Comparison of ENCODE assay signal across 12 cellular contexts in the genomic region with DNA sequence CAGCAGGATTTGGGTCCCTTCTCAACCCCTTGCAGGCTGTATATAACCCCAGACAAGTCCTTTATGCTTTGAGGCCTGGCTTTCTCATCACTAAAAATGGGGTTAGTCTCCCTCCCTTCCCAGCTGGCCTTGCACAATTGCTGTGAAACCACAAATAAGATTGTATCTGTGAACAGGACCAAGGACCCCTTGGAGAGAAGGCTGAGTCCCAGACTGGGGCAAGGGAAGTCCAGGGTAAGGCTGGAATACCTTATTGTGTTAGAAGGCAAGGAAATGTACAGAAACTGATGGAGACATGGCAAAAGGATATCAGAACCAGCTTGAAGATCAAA. TPM values are rescaled to one million over a fixed set of nuclear protein-coding genes. Genes with fewer than 3 reads are reported as not detected.
A peak's percentile ranks its signal among the peaks of the same experiment; 100 is the strongest.
DNase-seq lines count a peak whose midpoint lies in the region; FAIRE-seq and TF ChIP-seq lines count a peak whose summit lies in the region.
"Had no signal": no experiment of that assay in that cellular context is flagged by ENCODE, and none has a peak within 500 bp of the region (broad histone marks: within the 10 kb centered on the region; RNA-seq: fewer than 3 reads in every experiment).

No MANE protein-coding gene starts in this region.

- no peaks in the 10 kb centered on the region for H3K27me3 Mint-ChIP-seq in activated T-cell treated with anti-CD3 and anti-CD28 coated beads, Interleukin-2, amount 50 U/mL, for 24 hours
- H3K27me3 Mint-ChIP-seq in activated T-helper 1 cell treated with anti-CD3 and anti-CD28 coated beads, Interleukin-12 subunit alpha, Interleukin-12 subunit beta, Interleukin-2, Interleukin-4 antibody, amounts not matched to agents 30 ng/mL and 10 ng/mL and 1 ng/mL, durations not matched to agents 14 hours and 24 hours and 36 hours (ENCODE audit: insufficient read depth): no peaks in the 10 kb centered on the region

- peak overlapping the region; percentile 89 for H3K27ac ChIP-seq in keratinocyte (ENCODE audit: control insufficient read depth, insufficient read depth, low read length)
- peak overlapping the region; percentile 72 to 84 (median 80) for H3K27ac ChIP-seq in transverse colon

- peak overlapping the region in 1 of 3 experiments; percentile 40 for H3K4me3 ChIP-seq in keratinocyte (ENCODE audit: control insufficient read depth in 2 of 3, extremely low read depth in 1 of 3, insufficient read depth in 2 of 3, low read depth in 1 of 3, low read length in 3 of 3)
- H3K4me3 ChIP-seq in transverse colon: no peak overlapping the region

- dilution Hi-C loops in keratinocyte (cut with MboI; ENCODE audit: extremely low pct_ligation_motif_present, low sequenced_read_pairs): no loop called here

- no peak for FAIRE-seq in keratinocyte (lab: Jason Lieb, UNC)

- H3K27me3 ChIP-seq in keratinocyte (ENCODE audit: control insufficient read depth, extremely low read depth, insufficient read depth, low read length): no peaks in the 10 kb centered on the region
- no peaks in the 10 kb centered on the region for H3K27me3 ChIP-seq in transverse colon

- peaks cover 10% of the 10 kb centered on the region for H4K20me1 ChIP-seq in keratinocyte (ENCODE audit: control insufficient read depth, extremely low read depth, insufficient read depth, low read length)

- TF ChIP-seq EP300 in transverse colon (IDR thresholded peaks at IDR 0.05; ENCODE audit: low read depth): no peak

- peaks cover 4% of the 10 kb centered on the region for H3K9me1 ChIP-seq in keratinocyte (ENCODE audit: control insufficient read depth, extremely low read depth, insufficient read depth, low read length)

- H3K9me3 ChIP-seq in keratinocyte (ENCODE audit: control insufficient read depth, low read depth, low read length) (no peaks in the 10 kb centered on the region), transverse colon (no peaks in the 10 kb centered on the region)

- H3K4me1 Mint-ChIP-seq in activated T-cell treated with anti-CD3 and anti-CD28 coated beads, Interleukin-2, amount 50 U/mL, for 24 hours (ENCODE audit: low read depth): peaks cover 77% of the 10 kb centered on the region
- peaks cover 82% of the 10 kb centered on the region for H3K4me1 Mint-ChIP-seq in activated T-helper 1 cell treated with anti-CD3 and anti-CD28 coated beads, Interleukin-12 subunit alpha, Interleukin-12 subunit beta, Interleukin-2, Interleukin-4 antibody, amounts not matched to agents 30 ng/mL and 10 ng/mL and 1 ng/mL, durations not matched to agents 14 hours and 24 hours and 36 hours (ENCODE audit: low read depth)

- H3K36me3 Mint-ChIP-seq in activated T-cell treated with anti-CD3 and anti-CD28 coated beads, Interleukin-2, amount 50 U/mL, for 24 hours (ENCODE audit: low read depth): peaks cover 94% of the 10 kb centered on the region
- H3K36me3 Mint-ChIP-seq in activated T-helper 1 cell treated with anti-CD3 and anti-CD28 coated beads, Interleukin-12 subunit alpha, Interleukin-12 subunit beta, Interleukin-2, Interleukin-4 antibody, amounts not matched to agents 30 ng/mL and 10 ng/mL and 1 ng/mL, durations not matched to agents 14 hours and 24 hours and 36 hours (ENCODE audit: low read depth): peaks cover 62% of the 10 kb centered on the region

- DNase-seq in activated T-cell treated with anti-CD3 and anti-CD28 coated beads, Interleukin-2, amount 50 U/mL, for 24 hours: no peak
- DNase-seq in activated T-cell treated with anti-CD3 and anti-CD28 coated beads for 4 hours (no peak), keratinocyte (ENCODE audit: low read depth, low spot score) (no peak), transverse colon (no peak), NCI-H1417 (lab: John Stamatoyannopoulos, UW) (no peak), GM10266 (ENCODE audit: extremely low spot score) (no peak)
- no peak for DNase-seq in activated T-helper 1 cell treated with anti-CD3 and anti-CD28 coated beads, Interleukin-12 subunit alpha, Interleukin-12 subunit beta, Interleukin-2, Interleukin-4 antibody, amounts not matched to agents 30 ng/mL and 10 ng/mL and 1 ng/mL, durations not matched to agents 14 hours and 24 hours and 36 hours (ENCODE audit: low spot score)
- DNase-seq in stimulated activated CD4-positive, alpha-beta T cell treated with anti-CD3 and anti-CD28 coated beads, Interleukin-4, amount 100 ng/mL, for 24 hours: no peak
- DNase-seq: NCI-H146 had no signal

- intact Hi-C loops in activated T-helper 1 cell treated with anti-CD3 and anti-CD28 coated beads, Interleukin-12 subunit alpha, Interleukin-12 subunit beta, Interleukin-2, Interleukin-4 antibody, amounts not matched to agents 30 ng/mL and 10 ng/mL and 1 ng/mL, durations not matched to agents 14 hours and 24 hours and 36 hours (cut with micrococcal nuclease): no loop called here
- intact Hi-C loops in transverse colon (cut with DNase I; ENCODE audit: low total_unique reads): no loop called here

- no peak for TF ChIP-seq POLR2A in transverse colon (IDR thresholded peaks at IDR 0.05)

- H3K4me1 ChIP-seq in keratinocyte (ENCODE audit: control insufficient read depth, extremely low read depth, insufficient read depth, low read length) (peaks cover 57% of the 10 kb centered on the region), transverse colon (peaks cover 6 to 45% (median 21%) of the 10 kb centered on the region in 4 donors)

- H3K4me3 Mint-ChIP-seq in activated T-cell treated with anti-CD3 and anti-CD28 coated beads, Interleukin-2, amount 50 U/mL, for 24 hours: no peak overlapping the region
- H3K4me3 Mint-ChIP-seq in activated T-helper 1 cell treated with anti-CD3 and anti-CD28 coated beads, Interleukin-12 subunit alpha, Interleukin-12 subunit beta, Interleukin-2, Interleukin-4 antibody, amounts not matched to agents 30 ng/mL and 10 ng/mL and 1 ng/mL, durations not matched to agents 14 hours and 24 hours and 36 hours: no peak overlapping the region

- TF ChIP-seq CTCF in keratinocyte (optimal IDR thresholded peaks at IDR 0.05 in 1 of 3, IDR thresholded peaks at IDR 0.05 in 1 of 3, conservative IDR thresholded peaks at IDR 0.05 in 1 of 3; ENCODE audit: extremely low read depth in 1 of 3, insufficient read depth in 2 of 3, low read length in 3 of 3) (no peak), transverse colon (IDR thresholded peaks at IDR 0.05) (no peak), GM10266 (IDR thresholded peaks at IDR 0.05; ENCODE audit: control insufficient read depth, insufficient read depth, low read depth, missing control alignments) (no peak)

- H2AFZ ChIP-seq in keratinocyte (ENCODE audit: control insufficient read depth, low read length): no peak overlapping the region

- in situ Hi-C loops in transverse colon (cut with MboI; ENCODE audit: low pct_ligation_motif_present in 1 of 4, low pct_unique_long_range_greater_than_20kb in 1 of 4, low sequenced_read_pairs in 3 of 4): no loop called here

- H3K4me2 ChIP-seq in keratinocyte (ENCODE audit: control insufficient read depth, extremely low read depth, insufficient read depth, low read depth, low read length): peak overlapping the region; percentile 71

- peaks cover 78% of the 10 kb centered on the region for H3K79me2 ChIP-seq in keratinocyte (ENCODE audit: control insufficient read depth, insufficient read depth, low read length)

- peak overlapping the region; percentile 83 for H3K27ac Mint-ChIP-seq in activated T-cell treated with anti-CD3 and anti-CD28 coated beads, Interleukin-2, amount 50 U/mL, for 24 hours
- H3K27ac Mint-ChIP-seq in activated T-helper 1 cell treated with anti-CD3 and anti-CD28 coated beads, Interleukin-12 subunit alpha, Interleukin-12 subunit beta, Interleukin-2, Interleukin-4 antibody, amounts not matched to agents 30 ng/mL and 10 ng/mL and 1 ng/mL, durations not matched to agents 14 hours and 24 hours and 36 hours: peak overlapping the region; percentile 48

- no peaks in the 10 kb centered on the region for H3K9me3 Mint-ChIP-seq in activated T-cell treated with anti-CD3 and anti-CD28 coated beads, Interleukin-2, amount 50 U/mL, for 24 hours
- no peaks in the 10 kb centered on the region for H3K9me3 Mint-ChIP-seq in activated T-helper 1 cell treated with anti-CD3 and anti-CD28 coated beads, Interleukin-12 subunit alpha, Interleukin-12 subunit beta, Interleukin-2, Interleukin-4 antibody, amounts not matched to agents 30 ng/mL and 10 ng/mL and 1 ng/mL, durations not matched to agents 14 hours and 24 hours and 36 hours

- H3K9ac ChIP-seq in keratinocyte (ENCODE audit: control insufficient read depth, extremely low read depth, insufficient read depth, low read length): peak overlapping the region; percentile 43

- peaks cover 24 to 62% of the 10 kb centered on the region in 2 experiments for H3K36me3 ChIP-seq in keratinocyte (ENCODE audit: control insufficient read depth in 2 of 2, extremely low read depth in 1 of 2, insufficient read depth in 2 of 2, low read length in 2 of 2)
- H3K36me3 ChIP-seq in transverse colon: peaks cover 0 to 3% (median 0%) of the 10 kb centered on the region in 4 donors

RNA-seq across cellular contexts. Expression of a gene that starts 11.4 kb away (rescaled TPM):
- 315 and 317 TPM in 2 replicates for total RNA-seq in activated T-helper 1 cell treated with anti-CD3 and anti-CD28 coated beads, Interleukin-12 subunit alpha, Interleukin-12 subunit beta, Interleukin-2, Interleukin-4 antibody, amounts not matched to agents 30 ng/mL and 10 ng/mL and 1 ng/mL, durations not matched to agents 14 hours and 24 hours and 36 hours
- polyA plus RNA-seq in keratinocyte: 135 to 274 TPM (median 208 TPM) in 3 replicates
- polyA plus RNA-seq in keratinocyte (2011; ENCODE audit: low read depth): 95.7 TPM
- polyA plus RNA-seq in keratinocyte (2011; cell fraction: cytosol; rRNA removed): 160 and 183 TPM in 2 replicates
- 253 and 275 TPM in 2 replicates for polyA plus RNA-seq in keratinocyte (2011; cell fraction: nucleus; rRNA removed)
- polyA plus RNA-seq in keratinocyte (2012; ENCODE audit: low replicate concordance): 163 and 212 TPM in 2 replicates
- polyA minus RNA-seq in keratinocyte: 108 to 228 TPM (median 154 TPM) in 3 replicates
- polyA minus RNA-seq in keratinocyte (2011; cell fraction: cytosol; rRNA and poly(A)+ RNA removed): 102 TPM
- polyA minus RNA-seq in keratinocyte (2011; cell fraction: nucleus; rRNA and poly(A)+ RNA removed): 92.5 and 151 TPM in 2 replicates
- total RNA-seq in transverse colon: 100 to 1,000 TPM; 190 to 348 (median 314) TPM

RNA-seq across cellular contexts. Expression of a gene that starts 59.6 kb away (rescaled TPM):
- total RNA-seq in activated T-helper 1 cell treated with anti-CD3 and anti-CD28 coated beads, Interleukin-12 subunit alpha, Interleukin-12 subunit beta, Interleukin-2, Interleukin-4 antibody, amounts not matched to agents 30 ng/mL and 10 ng/mL and 1 ng/mL, durations not matched to agents 14 hours and 24 hours and 36 hours: not detected in 2 replicates
- polyA plus RNA-seq in keratinocyte: not detected in 3 replicates
- not detected for polyA plus RNA-seq in keratinocyte (2011; ENCODE audit: low read depth)
- polyA plus RNA-seq in keratinocyte (2011; cell fraction: cytosol; rRNA removed): not detected in 2 replicates
- polyA plus RNA-seq in keratinocyte (2011; cell fraction: nucleus; rRNA removed): not detected in 2 replicates
- not detected in 2 replicates for polyA plus RNA-seq in keratinocyte (2012; ENCODE audit: low replicate concordance)
- polyA minus RNA-seq in keratinocyte: 0.10 TPM in 1 of 3 replicates, not detected in the others
- polyA minus RNA-seq in keratinocyte (2011; cell fraction: cytosol; rRNA and poly(A)+ RNA removed): not detected
- polyA minus RNA-seq in keratinocyte (2011; cell fraction: nucleus; rRNA and poly(A)+ RNA removed): not detected in 2 replicates
- under 1 TPM in 1 of 4 donors, not detected in 3; 0.95 TPM for total RNA-seq in transverse colon
- total RNA-seq: lung microvascular endothelial cell, OCI-LY7 had no signal
- polyA plus RNA-seq: AG04450 had no signal
